Comparison of ENCODE assay signal across 8 cellular contexts in the genomic region with DNA sequence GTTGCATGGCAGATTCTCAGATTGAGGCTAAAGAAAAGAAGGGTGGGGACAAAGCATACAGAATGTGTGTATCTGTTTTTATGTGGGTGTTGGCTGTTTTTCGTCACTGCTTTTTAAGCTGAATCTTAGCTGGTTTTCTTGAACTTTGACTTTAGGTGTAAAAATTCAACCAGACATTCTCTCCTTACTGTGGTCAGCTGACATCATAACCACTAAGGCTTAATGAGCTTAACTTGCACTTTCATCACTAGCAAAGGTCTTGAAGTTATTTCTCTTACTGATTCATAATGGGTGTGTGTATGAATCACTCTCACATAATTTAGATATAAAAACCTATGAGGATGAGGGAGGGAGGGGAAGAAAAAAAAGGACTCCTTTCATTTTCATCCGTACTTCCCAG. TPM values are rescaled to one million over a fixed set of nuclear protein-coding genes. Genes with fewer than 3 reads are reported as not detected.
DNase-seq lines count a peak whose midpoint lies in the region; ATAC-seq, FAIRE-seq and TF ChIP-seq lines count a peak whose summit lies in the region.

No MANE protein-coding gene starts in this region.

- peaks cover 4 to 26% (median 14%) of the 10 kb centered on the region in 5 donors for H3K36me3 Mint-ChIP-seq in naive thymus-derived CD4-positive, alpha-beta T cell

- peak overlapping the region in 8 of 9 donors; percentile 25 to 82 (median 59) for H3K27ac Mint-ChIP-seq in naive thymus-derived CD4-positive, alpha-beta T cell

- H3K9me3 Mint-ChIP-seq in naive thymus-derived CD4-positive, alpha-beta T cell, result peaks cover 0 to 4% (median 0%) of the 10 kb centered on the region in 11 donors

- FAIRE-seq in bronchial epithelial cell (lab: Jason Lieb, UNC), result no peak

- ATAC-seq in naive thymus-derived CD4-positive, alpha-beta T cell, result no peak
- ATAC-seq in HG03378 (IDR thresholded peaks at IDR 0.05; ENCODE audit: unreplicated experiment), result no peak
- ATAC-seq in HG03571 (IDR thresholded peaks at IDR 0.05; ENCODE audit: unreplicated experiment), result no peak

- peak overlapping the region in 1 of 10 donors; percentile 63 for H3K4me3 Mint-ChIP-seq in naive thymus-derived CD4-positive, alpha-beta T cell

- H3K4me3 ChIP-seq in BJ (ENCODE audit: low read depth, low read length) (peak overlapping the region; percentile 24), bronchial epithelial cell (ENCODE audit: low read depth, low read length) (peak overlapping the region; percentile 31)
- H3K4me3 ChIP-seq in naive thymus-derived CD4-positive, alpha-beta T cell (ENCODE audit: low read length), result no peak overlapping the region

- H3K27me3 ChIP-seq in BJ (ENCODE audit: control insufficient read depth, insufficient read depth, low read length), result no peaks in the 10 kb centered on the region
- no peaks in the 10 kb centered on the region for H3K27me3 ChIP-seq in bronchial epithelial cell (ENCODE audit: control insufficient read depth, insufficient read depth, low read length)
- no peaks in the 10 kb centered on the region for H3K27me3 ChIP-seq in naive thymus-derived CD4-positive, alpha-beta T cell (ENCODE audit: control insufficient read depth in 2 of 2, insufficient read depth in 2 of 2, low read length in 2 of 2)

- CTCF ChIA-PET in BJ (lab: Yijun Ruan, JAX), result interaction anchor here (0.9 to 2.7 kb wide), 11 partner anchors 9 to 92 kb away, joined by 3 to 16 read pairs (median 4); a partner anchor contains a TSS
- CTCF ChIA-PET in naive thymus-derived CD4-positive, alpha-beta T cell (lab: Charles Lee), result interaction anchor here (0.6 to 1.1 kb wide), 2 partner anchors 93 to 163 kb away, joined by 3 to 4 read pairs; no protein-coding TSS in a partner anchor

- intact Hi-C loops in naive thymus-derived CD4-positive, alpha-beta T cell (cut with micrococcal nuclease), result no loop called here

- H3K27me3 Mint-ChIP-seq in naive thymus-derived CD4-positive, alpha-beta T cell, result no peaks in the 10 kb centered on the region

- H3K4me1 Mint-ChIP-seq in naive thymus-derived CD4-positive, alpha-beta T cell, result peaks cover 8 to 36% (median 15%) of the 10 kb centered on the region in 7 donors

- POLR2A ChIA-PET in BJ (lab: Charles Lee), result interaction anchor here (0.5 to 0.9 kb wide), 2 partner anchors 41 to 1283 kb away, joined by 3 to 5 read pairs; no protein-coding TSS in a partner anchor
- POLR2A ChIA-PET in naive thymus-derived CD4-positive, alpha-beta T cell (lab: Charles Lee), result interaction anchor here (0.6 to 2.1 kb wide), 2 partner anchors 65 to 85 kb away, joined by 3 to 4 read pairs; a partner anchor contains a TSS

- TF ChIP-seq CTCF in BJ (IDR thresholded peaks at IDR 0.05; ENCODE audit: insufficient read depth, low read depth, low read length) (no peak), bronchial epithelial cell (IDR thresholded peaks at IDR 0.05; ENCODE audit: insufficient read depth, low read length, severe bottlenecking) (no peak)

- H3K36me3 ChIP-seq in BJ (ENCODE audit: control insufficient read depth, insufficient read depth, low read length) (peaks cover 9% of the 10 kb centered on the region), bronchial epithelial cell (ENCODE audit: control insufficient read depth, insufficient read depth, low read length) (peaks cover 11% of the 10 kb centered on the region)
- H3K36me3 ChIP-seq in naive thymus-derived CD4-positive, alpha-beta T cell (ENCODE audit: control insufficient read depth in 2 of 3, insufficient read depth in 3 of 3, low read length in 3 of 3), result peaks cover 1 to 31% (median 5%) of the 10 kb centered on the region in 3 experiments

- H3K9me3 ChIP-seq in naive thymus-derived CD4-positive, alpha-beta T cell (ENCODE audit: control insufficient read depth in 2 of 3, low read length in 3 of 3), result no peaks in the 10 kb centered on the region

- DNase-seq in BJ (ENCODE audit: low read depth) (peak; percentile 96), LoVo (ENCODE audit: low spot score) (peak; percentile 91), bronchial epithelial cell (ENCODE audit: low read depth) (peak; percentile 96), NCI-H510A (lab: John Stamatoyannopoulos, UW) (no peak), C1 segment of cervical spinal cord (lab: John Stamatoyannopoulos, UW) (no peak)
- no peak for DNase-seq in naive thymus-derived CD4-positive, alpha-beta T cell

- peaks cover 3 to 11% of the 10 kb centered on the region in 2 donors for H3K4me1 ChIP-seq in naive thymus-derived CD4-positive, alpha-beta T cell (ENCODE audit: control insufficient read depth in 2 of 2, insufficient read depth in 2 of 2, low read length in 2 of 2)

- peak overlapping the region; percentile 24 for H3K27ac ChIP-seq in naive thymus-derived CD4-positive, alpha-beta T cell (ENCODE audit: low read depth, low read length)

RNA-seq across cellular contexts. Expression of a gene that starts 4.0 kb away (rescaled TPM):
- polyA plus RNA-seq in BJ (2011; rRNA removed), result 5.6 and 9.8 TPM in 2 replicates
- polyA minus RNA-seq in BJ (2011; rRNA and poly(A)+ RNA removed), result 3.3 and 3.9 TPM in 2 replicates
- total RNA-seq in bronchial epithelial cell, result 3.4 and 4.6 TPM in 2 replicates
- 10 to 100 TPM in 1 of 5 experiments, 1 to 10 TPM in 1, under 1 TPM in 3; 0.51 to 73.6 (median 0.85) TPM for total RNA-seq in naive thymus-derived CD4-positive, alpha-beta T cell
- polyA plus RNA-seq in naive thymus-derived CD4-positive, alpha-beta T cell, result under 1 TPM; 0.09 to 0.24 TPM

RNA-seq across cellular contexts. Expression of a gene that starts 25.3 kb away (rescaled TPM):
- polyA plus RNA-seq in BJ (2011; rRNA removed), result 6.3 and 6.5 TPM in 2 replicates
- polyA minus RNA-seq in BJ (2011; rRNA and poly(A)+ RNA removed), result 11.3 and 11.6 TPM in 2 replicates
- 1.3 and 2.3 TPM in 2 replicates for total RNA-seq in bronchial epithelial cell
- total RNA-seq in naive thymus-derived CD4-positive, alpha-beta T cell, result 100 to 1,000 TPM in 1 of 5 experiments, 10 to 100 TPM in 4; 40.0 to 115 (median 43.8) TPM
- polyA plus RNA-seq in naive thymus-derived CD4-positive, alpha-beta T cell, result 10 to 100 TPM in 1 of 2 donors, 1 to 10 TPM in 1; 6.7 to 16.5 TPM

Comparison
In these comparisons a context has a peak if more than half of its experiments do, and no peak if none do; other contexts are left out.
1. DNase-seq: peak in BJ (single experiment), LoVo (single experiment) and bronchial epithelial cell (single experiment); none in naive thymus-derived CD4-positive, alpha-beta T cell (0 of 9), NCI-H510A (single experiment) and C1 segment of cervical spinal cord (0 of 14).
2. RNA of a gene that starts 25.3 kb away (total RNA-seq): 40.0 to 115 TPM in naive thymus-derived CD4-positive, alpha-beta T cell; 1.3 to 2.3 TPM in bronchial epithelial cell; every median in the first group is over 10 times any median in the second.